In the genomic region with DNA sequence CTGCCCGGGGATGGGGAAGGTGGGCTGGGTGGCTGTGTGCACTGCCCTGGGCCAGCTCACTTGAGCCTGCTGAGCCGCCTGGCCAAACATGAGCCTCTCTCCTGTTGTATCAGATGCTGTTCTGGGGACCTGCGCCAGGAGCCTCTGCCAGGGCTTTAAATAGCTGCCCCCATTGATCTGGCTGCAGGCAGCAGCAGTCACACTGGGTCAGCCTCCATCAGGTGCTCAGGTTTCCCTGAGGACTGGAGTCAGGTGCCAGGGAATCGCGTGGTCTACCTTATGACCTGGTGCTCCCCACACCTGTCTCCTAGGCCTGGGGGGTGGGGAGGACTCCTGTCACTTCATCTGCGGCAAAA, we compare ENCODE assay signal across 7 cellular contexts. TPM values are rescaled to one million over a fixed set of nuclear protein-coding genes. Genes with fewer than 3 reads are reported as not detected.
DNase-seq lines count a peak whose midpoint lies in the region; ATAC-seq and TF ChIP-seq lines count a peak whose summit lies in the region.
"Had no signal": no experiment of that assay in that cellular context is flagged by ENCODE, and none has a peak within 500 bp of the region (broad histone marks: within the 10 kb centered on the region; RNA-seq: fewer than 3 reads in every experiment).

No MANE protein-coding gene starts in this region.

- peaks cover 54% of the 10 kb centered on the region for H3K4me1 ChIP-seq in psoas muscle

- H3K9me3 ChIP-seq in psoas muscle: no peaks in the 10 kb centered on the region

- TF ChIP-seq CTCF in dorsolateral prefrontal cortex (IDR thresholded peaks at IDR 0.05 in 54 of 56, conservative IDR thresholded peaks at IDR 0.05 in 2 of 56; ENCODE audit: low read depth in 1 of 56, partially characterized antibody in 56 of 56) (no peak), psoas muscle (IDR thresholded peaks at IDR 0.05) (no peak)

- H3K27ac ChIP-seq in dorsolateral prefrontal cortex (peak overlapping the region in 57 of 59 donors; percentile 22 to 93 (median 83)), psoas muscle (peak overlapping the region; percentile 94)

- DNase-seq in NCI-H526 (lab: John Stamatoyannopoulos, UW) (peak; percentile 36), NCI-H526 treated with DMSO at 0.1 percent for 48 hours (lab: John Stamatoyannopoulos, UW) (no peak), dorsolateral prefrontal cortex (peak in 6 of 10 donors; percentile 32 to 83 (median 50)), psoas muscle (peak; percentile 82 to 92), foreskin melanocyte (no peak), 8988T (no peak)

- H3K4me3 ChIP-seq in dorsolateral prefrontal cortex (peak overlapping the region in 57 of 59 donors; percentile 53 to 90 (median 75)), psoas muscle (peak overlapping the region; percentile 88)

- 8 to 17% (median 15%) methylated on average over 6 of the region's 6 CpGs for WGBS in psoas muscle, 3 donors

- no peaks in the 10 kb centered on the region for H3K27me3 ChIP-seq in dorsolateral prefrontal cortex
- no peaks in the 10 kb centered on the region for H3K27me3 ChIP-seq in psoas muscle (ENCODE audit: insufficient read depth in 3 of 3, low read length in 2 of 3)

- peaks cover 11 to 44% of the 10 kb centered on the region in 2 donors for H3K36me3 ChIP-seq in psoas muscle (ENCODE audit: insufficient read depth in 1 of 2, low read depth in 1 of 2)

- intact Hi-C loops in dorsolateral prefrontal cortex (cut with DNase I): loop anchor here (2.0 to 5.0 kb wide), 3 partner anchors 19 to 133 kb away; a partner anchor contains a TSS
- intact Hi-C loops in psoas muscle (cut with DNase I): loop anchor here in 1 of 2 donors (2.0 kb wide), 1 partner anchor 19 kb away; no protein-coding TSS in a partner anchor

- peak; percentile 78 to 83 (median 82) for ATAC-seq in psoas muscle

RNA-seq across cellular contexts. Expression of a gene that starts 0.7 kb away (rescaled TPM):
- 10 to 100 TPM in 96 of 120 experiments, 1 to 10 TPM in 24; 5.1 to 21.3 (median 11.9) TPM for total RNA-seq in dorsolateral prefrontal cortex
- 10 to 100 TPM; 38.7 to 69.2 (median 51.3) TPM for total RNA-seq in psoas muscle
- polyA plus RNA-seq in psoas muscle: 10 to 100 TPM; 22.2 to 63.6 (median 44.3) TPM

RNA-seq across cellular contexts. Expression of a gene that starts 5.8 kb away (rescaled TPM):
- total RNA-seq in dorsolateral prefrontal cortex (1 to 10 TPM; 2.6 to 6.6 (median 4.1) TPM), psoas muscle (1 to 10 TPM in 1 of 4 donors, under 1 TPM in 3; 0.24 to 1.1 (median 0.59) TPM)
- polyA plus RNA-seq in psoas muscle: 1 to 10 TPM in 1 of 3 donors, under 1 TPM in 2; 0.46 to 1.2 (median 0.69) TPM

RNA-seq across cellular contexts. Expression of a gene that starts 9.2 kb away (rescaled TPM):
- total RNA-seq in dorsolateral prefrontal cortex: under 1 TPM in 2 of 120 experiments, not detected in 118; 0.35 to 0.43 TPM
- not detected for total RNA-seq in psoas muscle
- polyA plus RNA-seq in psoas muscle: under 1 TPM in 1 of 3 donors, not detected in 2; 0.04 TPM
- total RNA-seq: epithelial cell of proximal tubule had no signal

RNA-seq across cellular contexts. Expression of a gene that starts 20.2 kb away (rescaled TPM):
- total RNA-seq in dorsolateral prefrontal cortex (10 to 100 TPM; 22.6 to 39.3 (median 29.4) TPM), psoas muscle (10 to 100 TPM; 12.9 to 21.5 (median 19.7) TPM)
- polyA plus RNA-seq in psoas muscle: 10 to 100 TPM in 2 of 3 donors, 1 to 10 TPM in 1; 8.0 to 15.7 (median 12.6) TPM

RNA-seq across cellular contexts. Expression of a gene that starts 22.5 kb away (rescaled TPM):
- total RNA-seq in dorsolateral prefrontal cortex: 10 to 100 TPM; 16.0 to 39.7 (median 25.8) TPM
- 1 to 10 TPM; 2.6 to 7.7 (median 4.5) TPM for total RNA-seq in psoas muscle
- polyA plus RNA-seq in psoas muscle: 1 to 10 TPM; 4.6 to 9.8 (median 7.1) TPM

Comparison
In these comparisons a context has a peak if more than half of its experiments do, and no peak if none do; other contexts are left out.
1. DNase-seq: peak in NCI-H526 (2 of 2), dorsolateral prefrontal cortex (6 of 10) and psoas muscle (2 of 2); none in NCI-H526 treated with DMSO at 0.1 percent for 48 hours (single experiment), foreskin melanocyte (single experiment) and 8988T (single experiment).